ENCODE assay signal across 12 cellular contexts in genomic region chr1:85334962-85335361, GRCh38.
DNase-seq lines count a peak whose midpoint lies in the region; ATAC-seq lines count a peak whose summit lies in the region.
"Had no signal": no experiment of that assay in that cellular context is flagged by ENCODE, and none has a peak within 500 bp of the region (broad histone marks: within the 10 kb centered on the region; RNA-seq: fewer than 3 reads in every experiment).

No MANE protein-coding gene starts in this region.

- no peak overlapping the region for H3K4me3 ChIP-seq in ACC112 (ENCODE audit: low read depth, low read length)
- H3K4me3 ChIP-seq: PC-9 had no signal

- H3K27me3 ChIP-seq in ACC112 (ENCODE audit: insufficient read depth, low read length), result no peaks in the 10 kb centered on the region

- H2AFZ ChIP-seq in ACC112 (ENCODE audit: low read length, unreplicated experiment), result no peak overlapping the region
- H2AFZ ChIP-seq: PC-9 had no signal

- DNase-seq in SW480 (ENCODE audit: low spot score) (peak; percentile 15), DMS79 treated with DMSO at 0.1 percent for 48 hours (lab: John Stamatoyannopoulos, UW) (no peak)
- DNase-seq in activated CD4-positive, alpha-beta T cell treated with anti-CD3 and anti-CD28 coated beads, Interleukin-2, amount 50 U/mL, for 1 hour, result no peak
- DNase-seq: 8988T; activated CD4-positive, alpha-beta memory T cell treated with anti-CD3 and anti-CD28 coated beads, Interleukin-2, amount 10 ng/mL, durations not matched to agents 7 days and 5 days; PC-9; stimulated activated naive CD8-positive, alpha-beta T cell treated with anti-CD3 and anti-CD28 coated beads, Interleukin-15, Interleukin-2, amounts not matched to agents 100 U/mL and 50 U/mL, for 24 hours had no signal

- H3K4me1 ChIP-seq in ACC112 (ENCODE audit: control insufficient read depth, insufficient read depth, low read length, unreplicated experiment), result peaks cover 60% of the 10 kb centered on the region

- peaks cover 11% of the 10 kb centered on the region for H3K36me3 ChIP-seq in ACC112 (ENCODE audit: insufficient read depth, low read length)

- H3K27ac ChIP-seq in ACC112 (ENCODE audit: low read depth, low read length), result peak overlapping the region; percentile 99
- H3K27ac ChIP-seq: PC-9 had no signal

- ATAC-seq in GM19395 (IDR thresholded peaks at IDR 0.05; ENCODE audit: unreplicated experiment), result peak; percentile 74
- peak; percentile 67 for ATAC-seq in HG03378 (IDR thresholded peaks at IDR 0.05; ENCODE audit: unreplicated experiment)
- no peak for ATAC-seq in GM21528 (IDR thresholded peaks at IDR 0.05; ENCODE audit: low FRiP score, unreplicated experiment)
- ATAC-seq in GM19023 (IDR thresholded peaks at IDR 0.05; ENCODE audit: unreplicated experiment), result no peak
- ATAC-seq: stimulated activated naive CD8-positive, alpha-beta T cell treated with anti-CD3 and anti-CD28 coated beads, Interleukin-15, Interleukin-2, amounts not matched to agents 100 U/mL and 50 U/mL, for 24 hours had no signal

- peaks cover 18% of the 10 kb centered on the region for H3K79me2 ChIP-seq in ACC112 (ENCODE audit: control insufficient read depth, insufficient read depth, low read length, unreplicated experiment)

Comparison
In these comparisons a context has a peak if more than half of its experiments do, and no peak if none do; other contexts are left out.
1. ATAC-seq: peak in GM19395 (single experiment) and HG03378 (single experiment); none in GM21528 (single experiment) and GM19023 (single experiment).